In the genomic region with DNA sequence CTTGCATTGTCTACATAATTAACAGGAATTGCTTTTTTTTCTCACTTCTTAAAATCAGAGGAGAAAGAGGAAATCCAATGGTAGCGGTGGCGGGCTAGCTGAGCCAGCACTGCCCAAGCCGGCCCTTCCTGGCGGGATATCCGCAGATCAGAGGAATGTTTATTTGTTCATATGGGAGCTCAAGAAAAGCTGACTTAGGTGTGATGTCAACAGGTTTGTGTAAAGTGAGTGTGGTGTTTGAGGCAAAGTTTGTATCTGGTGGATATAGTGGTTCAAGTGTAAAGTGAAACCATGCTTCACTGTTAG, we compare ENCODE assay signal across 8 cellular contexts. TPM values are rescaled to one million over a fixed set of nuclear protein-coding genes. Genes with fewer than 3 reads are reported as not detected.
A peak's percentile ranks its signal among the peaks of the same experiment; 100 is the strongest.
DNase-seq lines count a peak whose midpoint lies in the region; ATAC-seq and TF ChIP-seq lines count a peak whose summit lies in the region.

No MANE protein-coding gene starts in this region.

- peaks cover 3 to 42% (median 19%) of the 10 kb centered on the region in 4 donors for H3K4me1 ChIP-seq in transverse colon

- H3K36me3 Mint-ChIP-seq in activated naive CD4-positive, alpha-beta T cell treated with anti-CD3 and anti-CD28 coated beads, Interleukin-2, amount 50 U/mL, for 24 hours: no peaks in the 10 kb centered on the region
- peaks cover 22% of the 10 kb centered on the region for H3K36me3 Mint-ChIP-seq in activated naive CD8-positive, alpha-beta T cell treated with anti-CD3 and anti-CD28 coated beads, Interleukin-2, amount 50 U/mL, for 24 hours (ENCODE audit: low read depth)

- intact Hi-C loops in left colon (cut with DNase I, micrococcal nuclease) (no loop called here), transverse colon (cut with DNase I; ENCODE audit: low total_unique reads) (no loop called here)

- peak overlapping the region; percentile 18 for H3K27ac Mint-ChIP-seq in activated naive CD4-positive, alpha-beta T cell treated with anti-CD3 and anti-CD28 coated beads, Interleukin-2, amount 50 U/mL, for 24 hours
- H3K27ac Mint-ChIP-seq in activated naive CD8-positive, alpha-beta T cell treated with anti-CD3 and anti-CD28 coated beads, Interleukin-2, amount 50 U/mL, for 24 hours: peak overlapping the region; percentile 98

- no peak for ATAC-seq in activated naive CD8-positive, alpha-beta T cell treated with anti-CD3 and anti-CD28 coated beads, Interleukin-2, amount 50 U/mL, for 24 hours
- ATAC-seq in left colon (peak; percentile 1), GM19452 (IDR thresholded peaks at IDR 0.05; ENCODE audit: unreplicated experiment) (no peak)

- no peak for TF ChIP-seq EP300 in transverse colon (IDR thresholded peaks at IDR 0.05; ENCODE audit: low read depth)

- H3K27ac ChIP-seq in transverse colon: peak overlapping the region; percentile 85 to 93 (median 88)

- H3K27me3 Mint-ChIP-seq in activated naive CD4-positive, alpha-beta T cell treated with anti-CD3 and anti-CD28 coated beads, Interleukin-2, amount 50 U/mL, for 24 hours: no peaks in the 10 kb centered on the region
- no peaks in the 10 kb centered on the region for H3K27me3 Mint-ChIP-seq in activated naive CD8-positive, alpha-beta T cell treated with anti-CD3 and anti-CD28 coated beads, Interleukin-2, amount 50 U/mL, for 24 hours

- H3K9me3 ChIP-seq in transverse colon: no peaks in the 10 kb centered on the region

- in situ Hi-C loops in transverse colon (cut with MboI; ENCODE audit: low pct_ligation_motif_present in 1 of 4, low pct_unique_long_range_greater_than_20kb in 1 of 4, low sequenced_read_pairs in 3 of 4): loop anchor here in 3 of 4 donors (5.0 to 25.0 kb wide), 5 partner anchors 82 to 267 kb away; a partner anchor contains a TSS

- no peaks in the 10 kb centered on the region for H3K36me3 ChIP-seq in transverse colon

- H3K4me3 ChIP-seq in transverse colon: peak overlapping the region in 3 of 4 donors; percentile 56 to 76 (median 70)

- H3K27me3 ChIP-seq in transverse colon: no peaks in the 10 kb centered on the region

- no peak for DNase-seq in activated naive CD4-positive, alpha-beta T cell treated with Interleukin-2 at 50 U/mL for 16 hours
- DNase-seq in activated naive CD8-positive, alpha-beta T cell treated with anti-CD3 and anti-CD28 coated beads, Interleukin-2, amount 50 U/mL, for 24 hours: no peak
- no peak for DNase-seq in left colon
- DNase-seq in transverse colon: no peak
- no peak for DNase-seq in KG1 (lab: John Stamatoyannopoulos, UW)
- DNase-seq in NCI-H187 treated with DMSO at 0.1 percent for 48 hours (lab: John Stamatoyannopoulos, UW): no peak

- 15 to 19% methylated on average over 4 to 5 of the region's 5 CpGs for WGBS in transverse colon (ENCODE audit: low coverage in 1 of 2), 2 donors

- H3K4me3 Mint-ChIP-seq in activated naive CD4-positive, alpha-beta T cell treated with anti-CD3 and anti-CD28 coated beads, Interleukin-2, amount 50 U/mL, for 24 hours: peak overlapping the region; percentile 91
- H3K4me3 Mint-ChIP-seq in activated naive CD8-positive, alpha-beta T cell treated with anti-CD3 and anti-CD28 coated beads, Interleukin-2, amount 50 U/mL, for 24 hours: peak overlapping the region; percentile 90

- no peak for TF ChIP-seq POLR2A in transverse colon (IDR thresholded peaks at IDR 0.05)

- no peaks in the 10 kb centered on the region for H3K9me3 Mint-ChIP-seq in activated naive CD4-positive, alpha-beta T cell treated with anti-CD3 and anti-CD28 coated beads, Interleukin-2, amount 50 U/mL, for 24 hours
- H3K9me3 Mint-ChIP-seq in activated naive CD8-positive, alpha-beta T cell treated with anti-CD3 and anti-CD28 coated beads, Interleukin-2, amount 50 U/mL, for 24 hours: no peaks in the 10 kb centered on the region

- peaks cover 47% of the 10 kb centered on the region for H3K4me1 Mint-ChIP-seq in activated naive CD4-positive, alpha-beta T cell treated with anti-CD3 and anti-CD28 coated beads, Interleukin-2, amount 50 U/mL, for 24 hours
- peaks cover 47% of the 10 kb centered on the region for H3K4me1 Mint-ChIP-seq in activated naive CD8-positive, alpha-beta T cell treated with anti-CD3 and anti-CD28 coated beads, Interleukin-2, amount 50 U/mL, for 24 hours

- TF ChIP-seq CTCF in transverse colon (IDR thresholded peaks at IDR 0.05): peak in 1 of 5 experiments; percentile 7

RNA-seq across cellular contexts. Expression of a gene that starts 0.5 kb away (rescaled TPM):
- total RNA-seq in left colon: 100 to 1,000 TPM in 1 of 2 donors, 10 to 100 TPM in 1; 59.2 to 113 TPM
- total RNA-seq in transverse colon: 10 to 100 TPM; 21.7 to 83.8 (median 42.6) TPM
